ENCODE assay signal across 6 cellular contexts in the genomic region with DNA sequence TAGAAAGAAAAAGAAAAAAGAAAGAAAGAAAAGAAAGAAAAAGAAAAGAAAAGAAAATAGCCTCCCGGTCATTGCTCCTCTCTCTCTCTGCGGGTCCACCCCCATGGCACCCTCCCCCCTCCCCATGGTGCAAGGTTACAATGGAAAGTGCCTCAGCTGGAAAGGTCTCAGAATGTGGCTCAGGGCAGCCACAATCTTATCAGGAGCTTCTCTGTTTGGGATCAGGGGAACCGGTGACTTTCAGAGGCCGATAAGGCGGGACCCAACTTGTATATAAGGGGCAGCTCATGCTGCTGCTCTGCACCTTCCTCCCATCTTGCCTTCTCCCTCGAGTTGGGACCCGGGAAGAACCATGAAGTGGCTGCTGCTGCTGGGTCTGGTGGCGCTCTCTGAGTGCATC. TPM values are rescaled to one million over a fixed set of nuclear protein-coding genes. Genes with fewer than 3 reads are reported as not detected.
"Had no signal": no experiment of that assay in that cellular context is flagged by ENCODE, and none has a peak within 500 bp of the region (broad histone marks: within the 10 kb centered on the region; RNA-seq: fewer than 3 reads in every experiment).

A gene (plus strand): TSS at position 301 of the 400 bp plus-strand sequence. CDS start 52 bp downstream, at position 353.

RNA-seq across cellular contexts. Expression of the gene that starts here (rescaled TPM):
- total RNA-seq: M059J, PC-3, Peyer's patch, Right ventricle myocardium superior, SJSA1 had no signal
- polyA plus RNA-seq: SK-N-SH had no signal
